9 cellular contexts compared by ENCODE assay signal in genomic region chrX:85084770-85085393, GRCh38.
A peak's percentile ranks its signal among the peaks of the same experiment; 100 is the strongest.
DNase-seq lines count a peak whose midpoint lies in the region; ATAC-seq, FAIRE-seq and TF ChIP-seq lines count a peak whose summit lies in the region.
"Had no signal": no experiment of that assay in that cellular context is flagged by ENCODE, and none has a peak within 500 bp of the region (broad histone marks: within the 10 kb centered on the region; RNA-seq: fewer than 3 reads in every experiment).

No MANE protein-coding gene starts in this region.

- no peaks in the 10 kb centered on the region for H3K9me1 ChIP-seq in keratinocyte (ENCODE audit: control insufficient read depth, extremely low read depth, insufficient read depth, low read length)

- no peak overlapping the region for H3K4me2 ChIP-seq in keratinocyte (ENCODE audit: control insufficient read depth, extremely low read depth, insufficient read depth, low read depth, low read length)

- H3K4me3 Mint-ChIP-seq in activated T-cell treated with anti-CD3 and anti-CD28 coated beads, Interleukin-2, amount 50 U/mL, for 72 hours: no peak overlapping the region
- H3K4me3 Mint-ChIP-seq in activated T-helper 2 cell treated with anti-CD3 and anti-CD28 coated beads, Interferon-gamma antibody, Interleukin-2, Interleukin-4, amounts not matched to agents 10 μg/mL and 5 μg/mL and 100 μg/mL, durations not matched to agents 14 hours and 24 hours and 36 hours (ENCODE audit: low read depth): no peak overlapping the region
- H3K4me3 Mint-ChIP-seq: dendritic cell treated with granulocyte-macrophage colony-stimulating factor and Interleukin-4, amounts not matched to agents 40 ng/mL and 50 ng/mL, for 4 days had no signal

- ATAC-seq in activated T-cell treated with anti-CD3 and anti-CD28 coated beads, Interleukin-2, amount 50 U/mL, for 72 hours (replicated peaks in 1 of 2): no peak
- ATAC-seq in GM21619 (IDR thresholded peaks at IDR 0.05; ENCODE audit: unreplicated experiment) (peak; percentile 76), upper lobe of right lung (peak; percentile 50)

- peaks cover 7% of the 10 kb centered on the region for H3K27me3 Mint-ChIP-seq in activated T-cell treated with anti-CD3 and anti-CD28 coated beads, Interleukin-2, amount 50 U/mL, for 72 hours (ENCODE audit: low read depth)
- no peaks in the 10 kb centered on the region for H3K27me3 Mint-ChIP-seq in activated T-helper 2 cell treated with anti-CD3 and anti-CD28 coated beads, Interferon-gamma antibody, Interleukin-2, Interleukin-4, amounts not matched to agents 10 μg/mL and 5 μg/mL and 100 μg/mL, durations not matched to agents 14 hours and 24 hours and 36 hours (ENCODE audit: low read depth)
- H3K27me3 Mint-ChIP-seq: dendritic cell treated with granulocyte-macrophage colony-stimulating factor and Interleukin-4, amounts not matched to agents 40 ng/mL and 50 ng/mL, for 4 days had no signal

- no peak for FAIRE-seq in keratinocyte (lab: Jason Lieb, UNC)

- H3K79me2 ChIP-seq in keratinocyte (ENCODE audit: control insufficient read depth, insufficient read depth, low read length): no peaks in the 10 kb centered on the region

- TF ChIP-seq CTCF in LNCaP clone FGC (IDR thresholded peaks at IDR 0.05; ENCODE audit: control insufficient read depth, extremely low read depth, insufficient read depth): peak; percentile 64
- peak; percentile 53 to 74 (median 58) for TF ChIP-seq CTCF in keratinocyte (optimal IDR thresholded peaks at IDR 0.05 in 1 of 3, IDR thresholded peaks at IDR 0.05 in 1 of 3, conservative IDR thresholded peaks at IDR 0.05 in 1 of 3; ENCODE audit: extremely low read depth in 1 of 3, insufficient read depth in 2 of 3, low read length in 3 of 3)
- peak; percentile 67 for TF ChIP-seq CTCF in upper lobe of right lung (IDR thresholded peaks at IDR 0.05)

- H3K4me3 ChIP-seq in LNCaP clone FGC (ENCODE audit: low read depth, low read length): no peak overlapping the region
- no peak overlapping the region for H3K4me3 ChIP-seq in keratinocyte (ENCODE audit: control insufficient read depth in 2 of 3, extremely low read depth in 1 of 3, insufficient read depth in 2 of 3, low read depth in 1 of 3, low read length in 3 of 3)
- H3K4me3 ChIP-seq in upper lobe of right lung: no peak overlapping the region

- no peaks in the 10 kb centered on the region for H3K9me3 Mint-ChIP-seq in activated T-cell treated with anti-CD3 and anti-CD28 coated beads, Interleukin-2, amount 50 U/mL, for 72 hours
- no peaks in the 10 kb centered on the region for H3K9me3 Mint-ChIP-seq in activated T-helper 2 cell treated with anti-CD3 and anti-CD28 coated beads, Interferon-gamma antibody, Interleukin-2, Interleukin-4, amounts not matched to agents 10 μg/mL and 5 μg/mL and 100 μg/mL, durations not matched to agents 14 hours and 24 hours and 36 hours
- H3K9me3 Mint-ChIP-seq: dendritic cell treated with granulocyte-macrophage colony-stimulating factor and Interleukin-4, amounts not matched to agents 40 ng/mL and 50 ng/mL, for 4 days had no signal

- H3K4me1 ChIP-seq in keratinocyte (ENCODE audit: control insufficient read depth, extremely low read depth, insufficient read depth, low read length) (no peaks in the 10 kb centered on the region), upper lobe of right lung (no peaks in the 10 kb centered on the region)

- dilution Hi-C loops in keratinocyte (cut with MboI; ENCODE audit: extremely low pct_ligation_motif_present, low sequenced_read_pairs): no loop called here

- H3K27ac Mint-ChIP-seq in activated T-cell treated with anti-CD3 and anti-CD28 coated beads, Interleukin-2, amount 50 U/mL, for 72 hours: no peak overlapping the region
- H3K27ac Mint-ChIP-seq in activated T-helper 2 cell treated with anti-CD3 and anti-CD28 coated beads, Interferon-gamma antibody, Interleukin-2, Interleukin-4, amounts not matched to agents 10 μg/mL and 5 μg/mL and 100 μg/mL, durations not matched to agents 14 hours and 24 hours and 36 hours: no peak overlapping the region
- H3K27ac Mint-ChIP-seq: dendritic cell treated with granulocyte-macrophage colony-stimulating factor and Interleukin-4, amounts not matched to agents 40 ng/mL and 50 ng/mL, for 4 days had no signal

- no peak overlapping the region for H3K9ac ChIP-seq in keratinocyte (ENCODE audit: control insufficient read depth, extremely low read depth, insufficient read depth, low read length)

- no peaks in the 10 kb centered on the region for H3K4me1 Mint-ChIP-seq in activated T-cell treated with anti-CD3 and anti-CD28 coated beads, Interleukin-2, amount 50 U/mL, for 72 hours (ENCODE audit: low read depth)
- H3K4me1 Mint-ChIP-seq in activated T-helper 2 cell treated with anti-CD3 and anti-CD28 coated beads, Interferon-gamma antibody, Interleukin-2, Interleukin-4, amounts not matched to agents 10 μg/mL and 5 μg/mL and 100 μg/mL, durations not matched to agents 14 hours and 24 hours and 36 hours (ENCODE audit: low read depth): peaks cover 5% of the 10 kb centered on the region

- H3K36me3 ChIP-seq in keratinocyte (ENCODE audit: control insufficient read depth in 2 of 2, extremely low read depth in 1 of 2, insufficient read depth in 2 of 2, low read length in 2 of 2) (peaks cover 0 to 2% of the 10 kb centered on the region in 2 experiments), upper lobe of right lung (no peaks in the 10 kb centered on the region)

- H3K27ac ChIP-seq in keratinocyte (ENCODE audit: control insufficient read depth, insufficient read depth, low read length) (no peak overlapping the region), upper lobe of right lung (no peak overlapping the region)

- DNase-seq in activated T-cell treated with anti-CD3 and anti-CD28 coated beads, Interleukin-2, amount 50 U/mL, for 72 hours: peak; percentile 8 to 10
- no peak for DNase-seq in activated T-cell treated with anti-CD3 and anti-CD28 coated beads, Interleukin-2, amount 50 U/mL, for 1 hour
- DNase-seq in LNCaP clone FGC (ENCODE audit: low read depth) (no peak), astrocyte of the hippocampus (ENCODE audit: low read depth, low spot score) (peak; percentile 52), keratinocyte (ENCODE audit: low read depth, low spot score) (no peak), upper lobe of right lung (no peak)
- no peak for DNase-seq in activated T-helper 2 cell treated with anti-CD3 and anti-CD28 coated beads, Interferon-gamma antibody, Interleukin-2, Interleukin-4, amounts not matched to agents 10 μg/mL and 5 μg/mL and 100 μg/mL, durations not matched to agents 14 hours and 24 hours and 36 hours (ENCODE audit: low spot score)

- no peaks in the 10 kb centered on the region for H4K20me1 ChIP-seq in keratinocyte (ENCODE audit: control insufficient read depth, extremely low read depth, insufficient read depth, low read length)

- H3K27me3 ChIP-seq in keratinocyte (ENCODE audit: control insufficient read depth, extremely low read depth, insufficient read depth, low read length) (no peaks in the 10 kb centered on the region), upper lobe of right lung (no peaks in the 10 kb centered on the region)

- intact Hi-C loops in upper lobe of right lung (cut with DNase I): no loop called here
- intact Hi-C loops in activated T-helper 2 cell treated with anti-CD3 and anti-CD28 coated beads, Interferon-gamma antibody, Interleukin-2, Interleukin-4, amounts not matched to agents 10 μg/mL and 5 μg/mL and 100 μg/mL, durations not matched to agents 14 hours and 24 hours and 36 hours (cut with micrococcal nuclease): no loop called here

- H3K36me3 Mint-ChIP-seq in activated T-cell treated with anti-CD3 and anti-CD28 coated beads, Interleukin-2, amount 50 U/mL, for 72 hours (ENCODE audit: insufficient read depth in 2 of 2): peaks cover 6 to 9% of the 10 kb centered on the region in 2 donors
- H3K36me3 Mint-ChIP-seq in activated T-helper 2 cell treated with anti-CD3 and anti-CD28 coated beads, Interferon-gamma antibody, Interleukin-2, Interleukin-4, amounts not matched to agents 10 μg/mL and 5 μg/mL and 100 μg/mL, durations not matched to agents 14 hours and 24 hours and 36 hours (ENCODE audit: low read depth): peaks cover 19% of the 10 kb centered on the region

- H2AFZ ChIP-seq in keratinocyte (ENCODE audit: control insufficient read depth, low read length): no peak overlapping the region

- H3K9me3 ChIP-seq in keratinocyte (ENCODE audit: control insufficient read depth, low read depth, low read length) (no peaks in the 10 kb centered on the region), upper lobe of right lung (no peaks in the 10 kb centered on the region)

Comparison
In these comparisons a context has a peak if more than half of its experiments do, and no peak if none do; other contexts are left out.
1. DNase-seq: peak in activated T-cell treated with anti-CD3 and anti-CD28 coated beads, Interleukin-2, amount 50 U/mL, for 72 hours (2 of 2) and astrocyte of the hippocampus (single experiment); none in activated T-cell treated with anti-CD3 and anti-CD28 coated beads, Interleukin-2, amount 50 U/mL, for 1 hour (single experiment), LNCaP clone FGC (single experiment), keratinocyte (single experiment), upper lobe of right lung (single experiment) and activated T-helper 2 cell treated with anti-CD3 and anti-CD28 coated beads, Interferon-gamma antibody, Interleukin-2, Interleukin-4, amounts not matched to agents 10 μg/mL and 5 μg/mL and 100 μg/mL, durations not matched to agents 14 hours and 24 hours and 36 hours (single experiment).
2. ATAC-seq: peak in GM21619 (single experiment) and upper lobe of right lung (single experiment); none in activated T-cell treated with anti-CD3 and anti-CD28 coated beads, Interleukin-2, amount 50 U/mL, for 72 hours (0 of 2).
3. Peak in every context shown above with its lines, with median percentiles within 50 percentile points of each other: CTCF ChIP-seq.